12 cellular contexts compared by ENCODE assay signal in genomic region chr10:14532473-14533251, GRCh38.
DNase-seq lines count a peak whose midpoint lies in the region; ATAC-seq and TF ChIP-seq lines count a peak whose summit lies in the region.
"Had no signal": no experiment of that assay in that cellular context is flagged by ENCODE, and none has a peak within 500 bp of the region (broad histone marks: within the 10 kb centered on the region; RNA-seq: fewer than 3 reads in every experiment).

No MANE protein-coding gene starts in this region.

- TF ChIP-seq POLR2A in gastrocnemius medialis (IDR thresholded peaks at IDR 0.05), result no peak

- H3K27me3 Mint-ChIP-seq in activated CD4-positive, alpha-beta T cell treated with anti-CD3 and anti-CD28 coated beads, Interleukin-2, amount 10 ng/mL, durations not matched to agents 7 days and 5 days, result no peaks in the 10 kb centered on the region
- peaks cover 0 to 1% (median 0%) of the 10 kb centered on the region in 3 donors for H3K27me3 Mint-ChIP-seq in immature natural killer cell (ENCODE audit: low read depth in 3 of 3)
- no peaks in the 10 kb centered on the region for H3K27me3 Mint-ChIP-seq in progenitor cell of endocrine pancreas
- H3K27me3 Mint-ChIP-seq: brain had no signal

- peaks cover 68% of the 10 kb centered on the region for H3K36me3 Mint-ChIP-seq in activated CD4-positive, alpha-beta T cell treated with anti-CD3 and anti-CD28 coated beads, Interleukin-2, amount 10 ng/mL, durations not matched to agents 7 days and 5 days (ENCODE audit: low read depth)
- peaks cover 5 to 46% (median 6%) of the 10 kb centered on the region in 3 donors for H3K36me3 Mint-ChIP-seq in immature natural killer cell
- H3K36me3 Mint-ChIP-seq in progenitor cell of endocrine pancreas (ENCODE audit: insufficient read depth), result peaks cover 7% of the 10 kb centered on the region

- CTCF ChIA-PET in activated CD4-positive, alpha-beta T cell treated with anti-CD3 and anti-CD28 coated beads, Interleukin-2, amount 10 ng/mL, durations not matched to agents 7 days and 5 days (lab: Charles Lee), result no interaction called here

- TF ChIP-seq CTCF in VCaP (conservative IDR thresholded peaks at IDR 0.05) (no peak), progenitor cell of endocrine pancreas (IDR thresholded peaks at IDR 0.05; ENCODE audit: unreplicated experiment) (no peak), gastrocnemius medialis (IDR thresholded peaks at IDR 0.05 in 4 of 5, conservative IDR thresholded peaks at IDR 0.05 in 1 of 5) (no peak)

- H3K9me3 Mint-ChIP-seq in activated CD4-positive, alpha-beta T cell treated with anti-CD3 and anti-CD28 coated beads, Interleukin-2, amount 10 ng/mL, durations not matched to agents 7 days and 5 days, result no peaks in the 10 kb centered on the region
- H3K9me3 Mint-ChIP-seq in immature natural killer cell (peaks cover 0 to 2% (median 0%) of the 10 kb centered on the region in 6 donors), progenitor cell of endocrine pancreas (ENCODE audit: low read depth) (no peaks in the 10 kb centered on the region)
- H3K9me3 Mint-ChIP-seq: brain had no signal

- peaks cover 72% of the 10 kb centered on the region for H3K4me1 Mint-ChIP-seq in activated CD4-positive, alpha-beta T cell treated with anti-CD3 and anti-CD28 coated beads, Interleukin-2, amount 10 ng/mL, durations not matched to agents 7 days and 5 days
- peaks cover 83 to 92% of the 10 kb centered on the region in 2 donors for H3K4me1 Mint-ChIP-seq in immature natural killer cell
- H3K4me1 Mint-ChIP-seq in progenitor cell of endocrine pancreas (ENCODE audit: low read depth), result peaks cover 21% of the 10 kb centered on the region

- no peak overlapping the region for H3K4me3 ChIP-seq in gastrocnemius medialis
- H3K4me3 ChIP-seq: skin epidermis had no signal

- POLR2A ChIA-PET in activated CD4-positive, alpha-beta T cell treated with anti-CD3 and anti-CD28 coated beads, Interleukin-2, amount 10 ng/mL, durations not matched to agents 7 days and 5 days (lab: Charles Lee), result no interaction called here

- H3K4me3 Mint-ChIP-seq in activated CD4-positive, alpha-beta T cell treated with anti-CD3 and anti-CD28 coated beads, Interleukin-2, amount 10 ng/mL, durations not matched to agents 7 days and 5 days, result no peak overlapping the region
- H3K4me3 Mint-ChIP-seq in immature natural killer cell (peak overlapping the region in 1 of 5 donors; percentile 12), progenitor cell of endocrine pancreas (ENCODE audit: low read depth) (peak overlapping the region; percentile 9)

- no peaks in the 10 kb centered on the region for H3K36me3 ChIP-seq in gastrocnemius medialis

- H3K27me3 ChIP-seq in gastrocnemius medialis, result no peaks in the 10 kb centered on the region

- no peaks in the 10 kb centered on the region for H3K9me3 ChIP-seq in gastrocnemius medialis

- H3K27ac ChIP-seq in VCaP (peak overlapping the region; percentile 76; the same call in 1 of the 2 replicates), gastrocnemius medialis (no peak overlapping the region)
- H3K27ac ChIP-seq: skin epidermis had no signal

- intact Hi-C loops in gastrocnemius medialis (cut with DNase I; ENCODE audit: low total_unique reads), result no loop called here

- DNase-seq in activated CD4-positive, alpha-beta T cell treated with anti-CD3 and anti-CD28 coated beads, Interleukin-2, amount 10 ng/mL, durations not matched to agents 7 days and 5 days, result no peak
- no peak for DNase-seq in activated CD4-positive, alpha-beta T cell treated with anti-CD3 and anti-CD28 coated beads, Interleukin-2, amount 50 U/mL, for 48 hours
- DNase-seq in immature natural killer cell (no peak), progenitor cell of endocrine pancreas (ENCODE audit: low spot score, unreplicated experiment) (no peak), gastrocnemius medialis (no peak), G401 (ENCODE audit: low spot score) (no peak)
- DNase-seq: NCI-H2081 had no signal

- H3K27ac Mint-ChIP-seq in activated CD4-positive, alpha-beta T cell treated with anti-CD3 and anti-CD28 coated beads, Interleukin-2, amount 10 ng/mL, durations not matched to agents 7 days and 5 days, result peak overlapping the region; percentile 21
- H3K27ac Mint-ChIP-seq in immature natural killer cell (peak overlapping the region in 5 of 6 donors; percentile 40 to 68 (median 58)), progenitor cell of endocrine pancreas (peak overlapping the region; percentile 60)

- ATAC-seq in GM19463 (IDR thresholded peaks at IDR 0.05; ENCODE audit: unreplicated experiment) (no peak), gastrocnemius medialis (no peak)
- ATAC-seq: Panc1 had no signal

- no peaks in the 10 kb centered on the region for H3K4me1 ChIP-seq in gastrocnemius medialis

- in situ Hi-C loops in gastrocnemius medialis (cut with MboI; ENCODE audit: low sequenced_read_pairs in 4 of 4) (no loop called here), G401 (cut with HindIII; ENCODE audit: low sequenced_read_pairs) (no loop called here)
